16 cellular contexts compared by ENCODE assay signal in genomic region chr22:39453765-39454378, GRCh38. TPM values are rescaled to one million over a fixed set of nuclear protein-coding genes. Genes with fewer than 3 reads are reported as not detected.
A peak's percentile ranks its signal among the peaks of the same experiment; 100 is the strongest.
DNase-seq lines count a peak whose midpoint lies in the region; ATAC-seq and TF ChIP-seq lines count a peak whose summit lies in the region.
"Had no signal": no experiment of that assay in that cellular context is flagged by ENCODE, and none has a peak within 500 bp of the region (broad histone marks: within the 10 kb centered on the region; RNA-seq: fewer than 3 reads in every experiment).

No MANE protein-coding gene starts in this region.

- no peaks in the 10 kb centered on the region for H3K27me3 Mint-ChIP-seq in brain
- H3K27me3 Mint-ChIP-seq in neural progenitor cell (ENCODE audit: insufficient read depth, low read depth): peaks cover 26% of the 10 kb centered on the region

- no peaks in the 10 kb centered on the region for H3K36me3 ChIP-seq in BLaER1
- peaks cover 19% of the 10 kb centered on the region for H3K36me3 ChIP-seq in Karpas-422 (ENCODE audit: insufficient read depth, low read length)
- H3K36me3 ChIP-seq in neural progenitor cell: no peaks in the 10 kb centered on the region
- H3K36me3 ChIP-seq: uterus had no signal

- H3K9me2 ChIP-seq in Karpas-422 (replicated peaks; ENCODE audit: insufficient read depth, low read length): no peaks in the 10 kb centered on the region

- H4K20me1 ChIP-seq in BLaER1 (no peaks in the 10 kb centered on the region), Karpas-422 (ENCODE audit: insufficient read depth, low read depth, low read length) (peaks cover 7% of the 10 kb centered on the region; the same call in 1 of the 2 replicates), neural progenitor cell (ENCODE audit: low read depth) (peaks cover under 1% of the 10 kb centered on the region)

- H3K4me1 ChIP-seq in BLaER1: peaks cover 55% of the 10 kb centered on the region
- peaks cover 88% of the 10 kb centered on the region for H3K4me1 ChIP-seq in Karpas-422 (ENCODE audit: low read length)
- H3K4me1 ChIP-seq in neural progenitor cell: peaks cover 30% of the 10 kb centered on the region
- H3K4me1 ChIP-seq: uterus had no signal

- H3F3A ChIP-seq in neural progenitor cell (ENCODE audit: low read depth): peaks cover 42% of the 10 kb centered on the region

- DNase-seq in Karpas-422 (peak; percentile 38), neural progenitor cell (ENCODE audit: low spot score) (peak; percentile 75), NCI-H1092 (lab: John Stamatoyannopoulos, UW) (no peak)
- DNase-seq in activated CD4-positive, alpha-beta T cell treated with anti-CD3 and anti-CD28 coated beads, Interleukin-2, amount 50 U/mL, for 48 hours: no peak
- no peak for DNase-seq in stimulated activated CD4-positive, alpha-beta T cell treated with anti-CD3 and anti-CD28 coated beads, Interleukin-12 subunit alpha, Interleukin-12 subunit beta, amount 100 ng/mL, for 4 hours
- DNase-seq: activated CD8-positive, alpha-beta T cell treated with anti-CD3 and anti-CD28 coated beads for 36 hours; KG1; NCI-H1417; NCI-H446; occipital lobe; stimulated activated naive CD4-positive, alpha-beta T cell; uterus had no signal

- H3K4me3 Mint-ChIP-seq in brain (peak overlapping the region in 3 of 5 experiments; percentile 34 to 62 (median 59)), neural progenitor cell (peak overlapping the region; percentile 35)
- H3K4me3 Mint-ChIP-seq: activated CD8-positive, alpha-beta T cell treated with anti-CD3 and anti-CD28 coated beads for 36 hours had no signal

- H3K9me3 ChIP-seq in BLaER1 (no peaks in the 10 kb centered on the region), Karpas-422 (ENCODE audit: low read length) (no peaks in the 10 kb centered on the region), neural progenitor cell (ENCODE audit: low read depth) (no peaks in the 10 kb centered on the region)
- H3K9me3 ChIP-seq: uterus had no signal

- peak overlapping the region in 2 of 5 experiments; percentile 55 to 83 for H3K27ac Mint-ChIP-seq in brain
- H3K27ac Mint-ChIP-seq in neural progenitor cell: peak overlapping the region; percentile 66
- H3K27ac Mint-ChIP-seq: activated CD8-positive, alpha-beta T cell treated with anti-CD3 and anti-CD28 coated beads for 36 hours had no signal

- H3K4me1 Mint-ChIP-seq in brain: peaks cover 41% of the 10 kb centered on the region
- H3K4me1 Mint-ChIP-seq in neural progenitor cell: peaks cover 43% of the 10 kb centered on the region

- H3K4me3 ChIP-seq in BLaER1 (no peak overlapping the region), Karpas-422 (ENCODE audit: low read length) (peak overlapping the region; percentile 13; the same call in 1 of the 2 replicates), neural progenitor cell (no peak overlapping the region)
- H3K4me3 ChIP-seq: lung, uterus had no signal

- H3K9me3 Mint-ChIP-seq in brain (peaks cover 0 to 5% (median 0%) of the 10 kb centered on the region in 5 experiments), neural progenitor cell (peaks cover 4% of the 10 kb centered on the region)
- H3K9me3 Mint-ChIP-seq: activated CD8-positive, alpha-beta T cell treated with anti-CD3 and anti-CD28 coated beads for 36 hours had no signal

- no peak for ATAC-seq in HG03439 (IDR thresholded peaks at IDR 0.05; ENCODE audit: unreplicated experiment)
- ATAC-seq: activated CD8-positive, alpha-beta T cell treated with anti-CD3 and anti-CD28 coated beads for 36 hours had no signal

- H3K9ac ChIP-seq in BLaER1: no peak overlapping the region
- H3K9ac ChIP-seq in Karpas-422 (ENCODE audit: low read length): peak overlapping the region; percentile 59
- no peak overlapping the region for H3K9ac ChIP-seq in neural progenitor cell

- peaks cover 7% of the 10 kb centered on the region; the same call in 1 of the 2 replicates for H3K27me3 ChIP-seq in BLaER1
- no peaks in the 10 kb centered on the region for H3K27me3 ChIP-seq in Karpas-422 (ENCODE audit: low read length)
- peaks cover 24% of the 10 kb centered on the region for H3K27me3 ChIP-seq in neural progenitor cell

- no peak for TF ChIP-seq CTCF in brain (conservative IDR thresholded peaks at IDR 0.05)
- peak; percentile 6 for TF ChIP-seq CTCF in neural progenitor cell (IDR thresholded peaks at IDR 0.05)

- no peak overlapping the region for H3K27ac ChIP-seq in BLaER1
- peak overlapping the region; percentile 99 for H3K27ac ChIP-seq in Karpas-422 (ENCODE audit: low read length)
- peak overlapping the region; percentile 13 for H3K27ac ChIP-seq in neural progenitor cell
- H3K27ac ChIP-seq: uterus had no signal

- no peak overlapping the region for H2AFZ ChIP-seq in Karpas-422 (ENCODE audit: low read length)
- H2AFZ ChIP-seq in neural progenitor cell (replicated peaks): no peak overlapping the region

- H3K79me2 ChIP-seq in Karpas-422 (ENCODE audit: low read length) (peaks cover 80% of the 10 kb centered on the region), neural progenitor cell (ENCODE audit: low read depth) (peaks cover 11% of the 10 kb centered on the region)

- no peaks in the 10 kb centered on the region for H3K36me3 Mint-ChIP-seq in brain
- H3K36me3 Mint-ChIP-seq in neural progenitor cell: peaks cover 3% of the 10 kb centered on the region

- H3K4me2 ChIP-seq in BLaER1: 0 out of 2 replicates have a peak overlapping the region, but pooled peaks have one; percentile 25
- peak overlapping the region; percentile 63 for H3K4me2 ChIP-seq in Karpas-422 (ENCODE audit: low read depth, low read length, poor library complexity, severe bottlenecking)
- H3K4me2 ChIP-seq in neural progenitor cell: peak overlapping the region; percentile 38

RNA-seq across cellular contexts. Expression of gene MGAT3, which starts 2.9 kb away (rescaled TPM):
- total RNA-seq in Karpas-422 (2014; rRNA removed; shearing (Covaris generic); ENCODE audit: low replicate concordance): 34.8 and 52.7 TPM in 2 replicates
- 19.3 TPM for polyA plus RNA-seq in brain (ENCODE audit: insufficient read depth, low read depth, low replicate concordance)
- 7.5 and 18.5 TPM in 2 replicates for total RNA-seq in neural progenitor cell (ENCODE audit: low replicate concordance)

RNA-seq across cellular contexts. Expression of gene MIEF1, which starts 48.2 kb away (rescaled TPM):
- total RNA-seq in Karpas-422 (2014; rRNA removed; shearing (Covaris generic); ENCODE audit: low replicate concordance): 23.2 and 25.0 TPM in 2 replicates
- polyA plus RNA-seq in brain (ENCODE audit: insufficient read depth, low read depth, low replicate concordance): 22.5 TPM
- 22.0 and 32.7 TPM in 2 replicates for total RNA-seq in neural progenitor cell (ENCODE audit: low replicate concordance)

RNA-seq across cellular contexts. Expression of gene TAB1, which starts 54.3 kb away (rescaled TPM):
- total RNA-seq in Karpas-422 (2014; rRNA removed; shearing (Covaris generic); ENCODE audit: low replicate concordance): 11.0 and 15.9 TPM in 2 replicates
- 34.5 TPM for polyA plus RNA-seq in brain (ENCODE audit: insufficient read depth, low read depth, low replicate concordance)
- total RNA-seq in neural progenitor cell (ENCODE audit: low replicate concordance): 15.8 and 28.7 TPM in 2 replicates

Comparison
In these comparisons a context has a peak if more than half of its experiments do, and no peak if none do; other contexts are left out.
1. DNase-seq: peak in Karpas-422 (single experiment) and neural progenitor cell (single experiment); none in activated CD4-positive, alpha-beta T cell treated with anti-CD3 and anti-CD28 coated beads, Interleukin-2, amount 50 U/mL, for 48 hours (0 of 2), stimulated activated CD4-positive, alpha-beta T cell treated with anti-CD3 and anti-CD28 coated beads, Interleukin-12 subunit alpha, Interleukin-12 subunit beta, amount 100 ng/mL, for 4 hours (single experiment) and NCI-H1092 (single experiment).
2. Peak in every context shown above with its lines, with median percentiles within 50 percentile points of each other: H3K4me2 ChIP-seq.